Comparison of ENCODE assay signal across 8 cellular contexts in the genomic region with DNA sequence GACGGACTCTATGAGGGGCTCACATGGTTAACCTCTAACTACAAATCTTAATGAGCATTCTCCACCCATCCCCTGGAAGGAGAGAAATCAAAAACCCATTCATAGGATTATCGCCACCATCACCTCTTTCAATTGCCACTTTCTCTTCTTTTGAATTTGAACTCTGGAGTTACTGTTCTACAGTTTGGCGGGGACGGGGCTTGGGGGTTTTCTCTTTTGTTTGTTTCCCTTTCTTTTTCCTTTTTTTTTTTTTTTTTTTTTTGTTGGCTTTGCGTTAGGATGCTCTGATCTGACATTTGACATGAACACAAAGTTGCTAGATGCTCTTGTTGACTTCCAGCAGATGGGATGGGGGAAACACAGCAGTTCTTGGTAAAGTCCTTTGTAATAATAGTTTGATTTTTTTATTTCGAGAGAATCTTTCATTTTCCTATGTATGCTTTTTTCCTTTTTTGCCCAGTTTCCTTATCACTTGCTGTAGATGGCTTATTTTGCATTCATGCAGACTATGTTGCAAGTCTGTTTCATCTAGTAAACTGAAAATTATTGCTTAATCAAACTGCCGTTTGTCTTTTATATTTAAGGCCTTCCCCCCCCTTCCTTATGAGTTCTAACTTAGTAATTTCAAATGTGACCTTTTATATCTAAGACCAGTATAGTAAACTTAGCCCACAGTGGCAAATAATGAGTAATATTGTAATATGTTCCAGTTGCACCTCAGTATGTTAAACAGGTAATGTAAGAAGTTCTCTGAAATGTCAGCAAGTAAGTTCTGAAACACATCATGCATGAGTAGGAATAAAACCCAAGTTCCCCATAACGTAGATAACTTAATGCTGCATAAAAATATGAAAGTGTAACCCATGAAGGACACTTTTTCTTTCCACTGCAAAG. TPM values are rescaled to one million over a fixed set of nuclear protein-coding genes. Genes with fewer than 3 reads are reported as not detected.
DNase-seq lines count a peak whose midpoint lies in the region; ATAC-seq, FAIRE-seq and TF ChIP-seq lines count a peak whose summit lies in the region.
"Not testable (repeated sequence)": the region's sequence is repeated elsewhere in the genome, so short reads cannot be mapped to it uniquely, and the experiment has no call there.

No MANE protein-coding gene starts in this region.

- not testable (repeated sequence) for H2AFZ ChIP-seq in OCI-LY7 (ENCODE audit: low read length); hepatocyte

- peaks cover 47% of the 10 kb centered on the region for H4K20me1 ChIP-seq in OCI-LY7 (ENCODE audit: insufficient read depth, low read length)
- H4K20me1 ChIP-seq in hepatocyte (ENCODE audit: insufficient read depth, poor library complexity, severe bottlenecking), result peaks cover 35% of the 10 kb centered on the region

- peaks cover 34 to 61% of the 10 kb centered on the region in 2 donors for H3K36me3 Mint-ChIP-seq in activated T-cell treated with anti-CD3 and anti-CD28 coated beads, Interleukin-2, amount 50 U/mL, for 72 hours (ENCODE audit: insufficient read depth in 2 of 2)
- H3K36me3 Mint-ChIP-seq in naive thymus-derived CD4-positive, alpha-beta T cell, result peaks cover 15 to 44% (median 34%) of the 10 kb centered on the region in 5 donors
- peaks cover 64% of the 10 kb centered on the region for H3K36me3 Mint-ChIP-seq in stimulated activated memory B cell treated with anti-CD40 and anti-IgM and Interleukin-4, amounts not matched to agents 10 μg/mL and 1 μg/mL and 100 μg/mL, for 72 hours

- not testable (repeated sequence) for TF ChIP-seq CTCF in A673 (conservative IDR thresholded peaks at IDR 0.05; ENCODE audit: low read depth, low read length); OCI-LY7 (conservative IDR thresholded peaks at IDR 0.05; ENCODE audit: low read length); coronary artery (IDR thresholded peaks at IDR 0.05); hepatocyte (IDR thresholded peaks at IDR 0.05; ENCODE audit: poor library complexity)

- peaks cover 40% of the 10 kb centered on the region for H3K4me1 Mint-ChIP-seq in activated T-cell treated with anti-CD3 and anti-CD28 coated beads, Interleukin-2, amount 50 U/mL, for 72 hours (ENCODE audit: low read depth)
- H3K4me1 Mint-ChIP-seq in naive thymus-derived CD4-positive, alpha-beta T cell, result peaks cover 35 to 58% (median 51%) of the 10 kb centered on the region in 7 donors
- peaks cover 56% of the 10 kb centered on the region for H3K4me1 Mint-ChIP-seq in stimulated activated memory B cell treated with anti-CD40 and anti-IgM and Interleukin-4, amounts not matched to agents 10 μg/mL and 1 μg/mL and 100 μg/mL, for 72 hours

- DNase-seq in A673 (ENCODE audit: low spot score); GM19239 (ENCODE audit: insufficient read length, low spot score); OCI-LY7 (ENCODE audit: low spot score); activated T-cell treated with anti-CD3 and anti-CD28 coated beads, Interleukin-2, amount 50 U/mL, for 72 hours; coronary artery (ENCODE audit: low spot score); hepatocyte (ENCODE audit: low spot score): not testable (repeated sequence)
- peak in 2 of 9 donors; percentile 16 to 18 for DNase-seq in naive thymus-derived CD4-positive, alpha-beta T cell

- POLR2A ChIA-PET in A673 (lab: Charles Lee; ENCODE audit: low non-redundant PET), result not testable (repeated sequence)
- POLR2A ChIA-PET in OCI-LY7 (lab: Charles Lee), result interaction anchor here (0.7 to 0.8 kb wide), 2 partner anchors 13 to 67 kb away, joined by 3 read pairs; no protein-coding TSS in a partner anchor
- POLR2A ChIA-PET in naive thymus-derived CD4-positive, alpha-beta T cell (lab: Charles Lee), result interaction anchor here (0.6 to 4.5 kb wide), 14 partner anchors 18 to 167 kb away, joined by 3 to 62 read pairs (median 19); no protein-coding TSS in a partner anchor

- not testable (repeated sequence) for H3K9me3 Mint-ChIP-seq in activated T-cell treated with anti-CD3 and anti-CD28 coated beads, Interleukin-2, amount 50 U/mL, for 72 hours; naive thymus-derived CD4-positive, alpha-beta T cell; stimulated activated memory B cell treated with anti-CD40 and anti-IgM and Interleukin-4, amounts not matched to agents 10 μg/mL and 1 μg/mL and 100 μg/mL, for 72 hours

- H3K27me3 ChIP-seq in A673 (replicated peaks; ENCODE audit: insufficient read depth, low read depth, low read length, poor library complexity); hepatocyte; naive thymus-derived CD4-positive, alpha-beta T cell (ENCODE audit: control insufficient read depth in 2 of 2, insufficient read depth in 2 of 2, low read length in 2 of 2): not testable (repeated sequence)

- intact Hi-C loops in A673 (cut with micrococcal nuclease; ENCODE audit: unreplicated experiment), result loop anchor here (2.0 kb wide), 1 partner anchor 166 kb away; no protein-coding TSS in a partner anchor
- intact Hi-C loops in OCI-LY7 (cut with micrococcal nuclease; ENCODE audit: unreplicated experiment), result not testable (repeated sequence)
- intact Hi-C loops in naive thymus-derived CD4-positive, alpha-beta T cell (cut with micrococcal nuclease), result loop anchor here in 1 of 2 donors (1.0 kb wide), 1 partner anchor 106 kb away; no protein-coding TSS in a partner anchor

- peak overlapping the region; percentile 81 for H3K4me2 ChIP-seq in OCI-LY7 (ENCODE audit: low read length)
- peak overlapping the region; percentile 77 for H3K4me2 ChIP-seq in hepatocyte

- BruUV-seq in A673 (replicated peaks; lab: Mats Ljungman, UMichigan), result not testable (repeated sequence)
- TSS peak; percentile 58 for BruUV-seq in OCI-LY7 (replicated peaks; lab: Mats Ljungman, UMichigan)

- peak overlapping the region; percentile 84 for H3K4me3 ChIP-seq in A673 (ENCODE audit: low read depth, low read length, poor library complexity, severe bottlenecking)
- H3K4me3 ChIP-seq in OCI-LY7 (ENCODE audit: low read depth, low read length, poor library complexity, severe bottlenecking), result peak overlapping the region; percentile 98
- H3K4me3 ChIP-seq in coronary artery, result peak overlapping the region; percentile 100
- peak overlapping the region; percentile 76 for H3K4me3 ChIP-seq in hepatocyte
- H3K4me3 ChIP-seq in naive thymus-derived CD4-positive, alpha-beta T cell (ENCODE audit: low read length), result peak overlapping the region; percentile 68

- peak; percentile 78 for FAIRE-seq in GM19239 (lab: Jason Lieb, UNC)

- peak overlapping the region; percentile 99 for H3K27ac ChIP-seq in A673 (ENCODE audit: low read depth, low read length, poor library complexity, severe bottlenecking)
- peak overlapping the region; percentile 91 for H3K27ac ChIP-seq in OCI-LY7 (ENCODE audit: low read depth, low read length, poor library complexity, severe bottlenecking)
- H3K27ac ChIP-seq in coronary artery, result peak overlapping the region; percentile 100
- peak overlapping the region; percentile 100 for H3K27ac ChIP-seq in hepatocyte
- H3K27ac ChIP-seq in naive thymus-derived CD4-positive, alpha-beta T cell (ENCODE audit: low read depth, low read length), result peak overlapping the region; percentile 97

- H3K36me3 ChIP-seq in A673 (ENCODE audit: insufficient read depth, low read length, poor library complexity, severe bottlenecking) (peaks cover 29% of the 10 kb centered on the region), OCI-LY7 (ENCODE audit: insufficient read depth, low read length) (peaks cover 61% of the 10 kb centered on the region)
- not testable (repeated sequence) for H3K36me3 ChIP-seq in hepatocyte (replicated peaks; ENCODE audit: insufficient read depth, low read depth)
- peaks cover 7 to 15% (median 10%) of the 10 kb centered on the region in 3 experiments for H3K36me3 ChIP-seq in naive thymus-derived CD4-positive, alpha-beta T cell (ENCODE audit: control insufficient read depth in 2 of 3, insufficient read depth in 3 of 3, low read length in 3 of 3)

- peak; percentile 21 to 35 for ATAC-seq in activated T-cell treated with anti-CD3 and anti-CD28 coated beads, Interleukin-2, amount 50 U/mL, for 72 hours (replicated peaks in 1 of 2)
- ATAC-seq in naive thymus-derived CD4-positive, alpha-beta T cell, result not testable (repeated sequence)
- ATAC-seq in stimulated activated memory B cell treated with anti-CD40 and anti-IgM and Interleukin-4, amounts not matched to agents 10 μg/mL and 1 μg/mL and 100 μg/mL, for 72 hours, result peak; percentile 4

- H3K4me1 ChIP-seq in A673 (ENCODE audit: insufficient read depth, low read length, poor library complexity, severe bottlenecking) (peaks cover 30% of the 10 kb centered on the region), OCI-LY7 (ENCODE audit: insufficient read depth, low read length, poor library complexity, severe bottlenecking) (peaks cover 43% of the 10 kb centered on the region), hepatocyte (ENCODE audit: insufficient read depth) (peaks cover 25% of the 10 kb centered on the region)
- H3K4me1 ChIP-seq in naive thymus-derived CD4-positive, alpha-beta T cell (ENCODE audit: control insufficient read depth in 2 of 2, insufficient read depth in 2 of 2, low read length in 2 of 2), result peaks cover 14 to 23% of the 10 kb centered on the region in 2 donors

- CTCF ChIA-PET in A673 (lab: Charles Lee); OCI-LY7 (lab: Charles Lee; ENCODE audit: unreplicated experiment): not testable (repeated sequence)
- CTCF ChIA-PET in naive thymus-derived CD4-positive, alpha-beta T cell (lab: Charles Lee), result interaction anchor here (0.9 to 1.4 kb wide), 2 partner anchors 27 to 77 kb away, joined by 3 read pairs; no protein-coding TSS in a partner anchor

- H3K27ac Mint-ChIP-seq in activated T-cell treated with anti-CD3 and anti-CD28 coated beads, Interleukin-2, amount 50 U/mL, for 72 hours, result peak overlapping the region; percentile 100
- H3K27ac Mint-ChIP-seq in naive thymus-derived CD4-positive, alpha-beta T cell, result peak overlapping the region; percentile 96 to 100 (median 99)
- H3K27ac Mint-ChIP-seq in stimulated activated memory B cell treated with anti-CD40 and anti-IgM and Interleukin-4, amounts not matched to agents 10 μg/mL and 1 μg/mL and 100 μg/mL, for 72 hours, result peak overlapping the region; percentile 97

- not testable (repeated sequence) for H3K27me3 Mint-ChIP-seq in activated T-cell treated with anti-CD3 and anti-CD28 coated beads, Interleukin-2, amount 50 U/mL, for 72 hours (ENCODE audit: low read depth); naive thymus-derived CD4-positive, alpha-beta T cell; stimulated activated memory B cell treated with anti-CD40 and anti-IgM and Interleukin-4, amounts not matched to agents 10 μg/mL and 1 μg/mL and 100 μg/mL, for 72 hours

- H3K9me2 ChIP-seq in OCI-LY7 (ENCODE audit: insufficient read depth, low read length); hepatocyte (replicated peaks; ENCODE audit: insufficient read depth): not testable (repeated sequence)

- H3K4me3 Mint-ChIP-seq in activated T-cell treated with anti-CD3 and anti-CD28 coated beads, Interleukin-2, amount 50 U/mL, for 72 hours, result peak overlapping the region; percentile 93 to 97
- peak overlapping the region; percentile 95 to 100 (median 98) for H3K4me3 Mint-ChIP-seq in naive thymus-derived CD4-positive, alpha-beta T cell
- H3K4me3 Mint-ChIP-seq in stimulated activated memory B cell treated with anti-CD40 and anti-IgM and Interleukin-4, amounts not matched to agents 10 μg/mL and 1 μg/mL and 100 μg/mL, for 72 hours, result peak overlapping the region; percentile 94

- peaks cover 77% of the 10 kb centered on the region for H3K79me2 ChIP-seq in OCI-LY7 (ENCODE audit: insufficient read depth, low read depth, low read length)
- peaks cover 57% of the 10 kb centered on the region for H3K79me2 ChIP-seq in hepatocyte

- not testable (repeated sequence) for H3K9me3 ChIP-seq in A673 (ENCODE audit: low read depth, low read length, poor library complexity, severe bottlenecking); OCI-LY7 (ENCODE audit: low read length); hepatocyte (ENCODE audit: low read depth); naive thymus-derived CD4-positive, alpha-beta T cell (ENCODE audit: control insufficient read depth in 2 of 3, low read length in 3 of 3)

- WGBS in hepatocyte (ENCODE audit: low lambda C conversion rate, missing lambda C conversion rate), result 9% methylated on average over 8 of the region's 8 CpGs

RNA-seq across cellular contexts. Expression of a gene that starts 1.6 kb away (rescaled TPM):
- total RNA-seq in A673 (2021) (59.2 and 67.6 TPM in 2 replicates), OCI-LY7 (2022) (69.1 and 73.0 TPM in 2 replicates), hepatocyte (64.8 and 67.6 TPM in 2 replicates)
- 47.6 and 51.0 TPM in 2 replicates for total RNA-seq in OCI-LY7 (2014; rRNA removed; shearing (Covaris generic))
- 100 to 1,000 TPM; 218 to 219 TPM for total RNA-seq in activated T-cell treated with anti-CD3 and anti-CD28 coated beads, Interleukin-2, amount 50 U/mL, for 72 hours
- 52.1 and 53.9 TPM in 2 replicates for polyA plus RNA-seq in hepatocyte
- total RNA-seq in naive thymus-derived CD4-positive, alpha-beta T cell, result 100 to 1,000 TPM in 1 of 5 experiments, 10 to 100 TPM in 4; 61.9 to 173 (median 77.6) TPM
- 100 to 1,000 TPM in 1 of 2 donors, 10 to 100 TPM in 1; 90.6 to 105 TPM for polyA plus RNA-seq in naive thymus-derived CD4-positive, alpha-beta T cell

RNA-seq across cellular contexts. Expression of a gene that starts 41.9 kb away (rescaled TPM):
- total RNA-seq in A673 (2021), result 77.5 and 80.2 TPM in 2 replicates
- 63.2 and 71.3 TPM in 2 replicates for total RNA-seq in OCI-LY7 (2014; rRNA removed; shearing (Covaris generic))
- 67.5 and 79.4 TPM in 2 replicates for total RNA-seq in OCI-LY7 (2022)
- total RNA-seq in activated T-cell treated with anti-CD3 and anti-CD28 coated beads, Interleukin-2, amount 50 U/mL, for 72 hours, result 10 to 100 TPM; 68.8 to 71.7 TPM
- 34.0 and 62.9 TPM in 2 replicates for total RNA-seq in hepatocyte
- 49.5 and 69.9 TPM in 2 replicates for polyA plus RNA-seq in hepatocyte
- 100 to 1,000 TPM in 4 of 5 experiments, 10 to 100 TPM in 1; 88.6 to 127 (median 105) TPM for total RNA-seq in naive thymus-derived CD4-positive, alpha-beta T cell
- 10 to 100 TPM; 36.8 to 42.8 TPM for polyA plus RNA-seq in naive thymus-derived CD4-positive, alpha-beta T cell
